7 cellular contexts compared by ENCODE assay signal in the genomic region with DNA sequence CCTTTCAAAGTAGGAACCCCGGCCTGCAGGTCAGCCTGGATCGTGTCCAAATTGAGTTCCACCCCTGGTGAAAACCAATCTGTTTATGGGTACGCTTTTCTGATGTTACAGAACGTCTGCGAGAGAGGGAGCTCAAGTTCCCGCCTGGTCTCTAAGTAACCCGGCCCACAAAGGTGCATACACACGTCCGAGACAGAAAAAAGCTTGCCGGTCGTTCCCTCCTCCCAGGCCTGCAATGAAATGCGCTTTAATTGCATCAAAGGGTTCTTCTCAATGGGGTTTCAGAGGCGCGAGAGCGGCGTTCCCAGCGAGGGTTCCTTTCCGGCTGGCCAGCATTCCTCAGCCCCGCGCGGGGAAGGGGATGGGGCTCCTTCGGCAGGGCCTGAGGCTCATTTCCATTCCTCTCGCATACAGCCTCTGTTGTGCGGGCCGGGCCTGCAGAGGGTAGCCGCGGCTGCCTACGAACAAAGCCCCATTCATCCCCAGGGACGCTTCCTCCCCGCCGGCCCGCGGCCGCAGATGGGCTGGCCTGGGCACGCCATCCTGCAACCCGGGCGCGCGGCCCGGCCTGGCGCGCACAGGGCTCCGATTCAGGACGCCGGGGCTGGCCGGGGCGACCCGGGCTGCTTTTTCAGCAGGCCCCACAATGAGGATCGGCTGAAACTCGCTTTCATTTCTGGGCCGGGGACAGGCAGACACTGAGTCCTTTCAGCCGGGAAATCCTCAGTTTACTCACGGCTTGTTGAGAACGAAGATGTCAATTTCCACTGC.
A peak's percentile ranks its signal among the peaks of the same experiment; 100 is the strongest.
DNase-seq lines count a peak whose midpoint lies in the region; ATAC-seq and TF ChIP-seq lines count a peak whose summit lies in the region.

No MANE protein-coding gene starts in this region.

- DNase-seq in GDM1 (lab: John Stamatoyannopoulos, UW) (peak; percentile 16), HK-2 (ENCODE audit: unreplicated experiment) (peak; percentile 57), SHP77 treated with DMSO at 0.1 percent for 48 hours (lab: John Stamatoyannopoulos, UW) (peak; percentile 58), colonic mucosa (peak; percentile 56), kidney epithelial cell (ENCODE audit: low read depth) (no peak), smooth muscle cell (lab: John Stamatoyannopoulos, UW; ENCODE audit: unreplicated experiment) (peak; percentile 38)

- H3K9ac ChIP-seq in colonic mucosa (ENCODE audit: low read depth in 2 of 2, low read length in 2 of 2) (peak overlapping the region; percentile 75 to 84), smooth muscle cell (ENCODE audit: low read depth) (peak overlapping the region; percentile 84)

- H3K27ac ChIP-seq in colonic mucosa = peak overlapping the region; percentile 84
- H3K27ac ChIP-seq in smooth muscle cell (ENCODE audit: low read depth) = peak overlapping the region; percentile 93

- no peaks in the 10 kb centered on the region for H4K20me1 ChIP-seq in smooth muscle cell (ENCODE audit: low read depth)

- peaks cover 30% of the 10 kb centered on the region for H3F3A ChIP-seq in smooth muscle cell (ENCODE audit: low read depth)

- intact Hi-C loops in colonic mucosa (cut with DNase I) = loop anchor here (10.0 kb wide), 2 partner anchors 52 to 182 kb away; partner anchors contain the start of gene SPRED1

- WGBS in smooth muscle cell (ENCODE audit: low lambda C conversion rate) = 2% methylated on average over 51 of the region's 54 CpGs

- H3K9me3 ChIP-seq in colonic mucosa (no peaks in the 10 kb centered on the region), smooth muscle cell (replicated peaks; ENCODE audit: low read depth) (no peaks in the 10 kb centered on the region)

- peak; percentile 56 for ATAC-seq in GM21390 (IDR thresholded peaks at IDR 0.05; ENCODE audit: unreplicated experiment)

- H3K79me2 ChIP-seq in smooth muscle cell (ENCODE audit: low read depth) = no peaks in the 10 kb centered on the region

- TF ChIP-seq CTCF in colonic mucosa (IDR thresholded peaks at IDR 0.05) = no peak
- peak; percentile 23 for TF ChIP-seq CTCF in kidney epithelial cell (IDR thresholded peaks at IDR 0.05; ENCODE audit: insufficient read depth, low read length, poor library complexity, severe bottlenecking)
- TF ChIP-seq CTCF in smooth muscle cell (IDR thresholded peaks at IDR 0.05; ENCODE audit: borderline replicate concordance, insufficient read depth, poor library complexity, severe bottlenecking) = no peak

- no peaks in the 10 kb centered on the region for H3K27me3 ChIP-seq in colonic mucosa
- H3K27me3 ChIP-seq in kidney epithelial cell (ENCODE audit: control insufficient read depth, insufficient read depth, low read length) = no peaks in the 10 kb centered on the region
- no peaks in the 10 kb centered on the region for H3K27me3 ChIP-seq in smooth muscle cell (ENCODE audit: low read depth)

- H3K4me1 ChIP-seq in colonic mucosa (peaks cover 5% of the 10 kb centered on the region), smooth muscle cell (ENCODE audit: low read depth) (peaks cover 55% of the 10 kb centered on the region)

- H3K4me3 ChIP-seq in colonic mucosa (peak overlapping the region; percentile 37), kidney epithelial cell (ENCODE audit: low read depth, low read length) (peak overlapping the region; percentile 28), smooth muscle cell (peak overlapping the region; percentile 42)

- no peaks in the 10 kb centered on the region for H3K36me3 ChIP-seq in colonic mucosa
- no peaks in the 10 kb centered on the region for H3K36me3 ChIP-seq in kidney epithelial cell (ENCODE audit: control insufficient read depth, insufficient read depth, low read length)
- H3K36me3 ChIP-seq in smooth muscle cell (ENCODE audit: low read depth) = no peaks in the 10 kb centered on the region

- H3K4me2 ChIP-seq in smooth muscle cell = peak overlapping the region; percentile 82

- H2AFZ ChIP-seq in smooth muscle cell (ENCODE audit: low read depth) = peak overlapping the region; percentile 93
